ENCODE assay signal across 8 cellular contexts in the genomic region with DNA sequence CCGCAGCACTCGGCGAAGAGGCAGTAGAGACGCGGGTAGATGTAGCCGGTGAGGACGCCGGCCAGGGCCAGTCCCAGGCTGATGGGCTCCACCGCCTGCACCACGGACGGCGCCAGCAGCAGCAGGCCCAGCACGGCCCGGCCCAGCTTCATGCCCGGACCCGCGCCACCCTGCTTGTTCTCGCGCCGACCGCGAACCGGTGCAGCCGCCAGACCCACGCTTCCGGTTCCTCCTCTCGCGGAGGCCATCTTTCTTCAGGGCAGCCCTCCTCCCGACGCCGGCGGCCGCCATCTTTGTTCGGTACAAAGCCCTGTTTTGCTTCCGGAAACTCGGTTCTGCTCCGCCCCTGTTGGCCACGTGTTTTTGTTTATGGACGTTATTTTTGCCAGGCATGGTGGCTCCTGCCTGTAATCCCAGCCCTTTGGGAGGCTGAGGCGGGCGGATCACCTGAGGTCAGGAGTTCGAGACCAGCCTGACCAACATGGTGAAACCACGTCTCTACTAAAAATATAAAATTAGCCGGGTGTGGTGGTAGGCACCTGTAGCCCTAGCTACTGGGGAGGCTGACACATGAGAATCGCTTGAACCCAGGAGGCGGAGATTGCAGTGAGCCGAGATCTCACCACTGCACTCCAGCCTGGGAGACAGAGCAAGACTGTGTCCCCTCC. TPM values are rescaled to one million over a fixed set of nuclear protein-coding genes. Genes with fewer than 3 reads are reported as not detected.
DNase-seq lines count a peak whose midpoint lies in the region; ATAC-seq and TF ChIP-seq lines count a peak whose summit lies in the region.

TOR1A (minus strand) TSS at position 203 of the 668 bp plus-strand sequence; CDS start at position 152, 51 bp downstream.

- H3K27ac ChIP-seq in OCI-LY7 (ENCODE audit: low read depth, low read length, poor library complexity, severe bottlenecking), result peak within 1 kb of the TSS; percentile 53

- no TSS peak for BruUV-seq in OCI-LY7 (replicated peaks; lab: Mats Ljungman, UMichigan)

- peak within 1 kb of the TSS; percentile 89 for H3K4me2 ChIP-seq in OCI-LY7 (ENCODE audit: low read length)

- H2AFZ ChIP-seq in OCI-LY7 (ENCODE audit: low read length), result peak within 1 kb of the TSS; percentile 61; the same call in 1 of the 2 replicates

- TF ChIP-seq CTCF in OCI-LY7 (conservative IDR thresholded peaks at IDR 0.05; ENCODE audit: low read length), result no peak
- TF ChIP-seq CTCF in epithelial cell of esophagus (IDR thresholded peaks at IDR 0.05; ENCODE audit: insufficient read depth, low read depth, low read length, missing control alignments), result no peak

- H3K4me3 ChIP-seq in OCI-LY7 (ENCODE audit: low read depth, low read length, poor library complexity, severe bottlenecking), result peak within 1 kb of the TSS; percentile 99
- H3K4me3 ChIP-seq in epithelial cell of esophagus (ENCODE audit: low read length), result peak within 1 kb of the TSS; percentile 69
- peak within 1 kb of the TSS; percentile 67 for H3K4me3 ChIP-seq in mononuclear cell (ENCODE audit: low read length)

- H3K79me2 ChIP-seq in OCI-LY7 (ENCODE audit: insufficient read depth, low read depth, low read length), result peaks cover 17% of the 10 kb centered on the region; the same call in 1 of the 2 replicates

- H3K9me3 ChIP-seq in OCI-LY7 (ENCODE audit: low read length) (no peaks in the 10 kb centered on the region), mononuclear cell (ENCODE audit: low read depth, low read length) (no peaks in the 10 kb centered on the region)

- H4K20me1 ChIP-seq in OCI-LY7 (ENCODE audit: insufficient read depth, low read length), result no peaks in the 10 kb centered on the region

- peaks cover 59% of the 10 kb centered on the region for H3K36me3 ChIP-seq in OCI-LY7 (ENCODE audit: insufficient read depth, low read length)

- H3K4me1 ChIP-seq in OCI-LY7 (ENCODE audit: insufficient read depth, low read length, poor library complexity, severe bottlenecking) (peaks cover 9% of the 10 kb centered on the region), mononuclear cell (ENCODE audit: insufficient read depth, low read length) (peaks cover 10% of the 10 kb centered on the region)

- no peaks in the 10 kb centered on the region for H3K27me3 ChIP-seq in mononuclear cell (ENCODE audit: insufficient read depth, low read length)

- peak; percentile 94 for DNase-seq in Caki2 (ENCODE audit: low read depth)
- DNase-seq in HuH-7.5 (ENCODE audit: low spot score), result peak; percentile 84
- peak; percentile 94 for DNase-seq in OCI-LY7 (ENCODE audit: low spot score)
- DNase-seq in activated T-cell treated with anti-CD3 and anti-CD28 coated beads for 24 hours (ENCODE audit: low read depth), result peak; percentile 92
- peak; percentile 96 for DNase-seq in epithelial cell of esophagus (ENCODE audit: low read depth)
- DNase-seq in stimulated activated CD8-positive, alpha-beta memory T cell treated with anti-CD3 and anti-CD28 coated beads, Interleukin-4, amount 100 ng/mL, for 1 hour (ENCODE audit: low read depth in 2 of 2, low spot score in 1 of 2), result peak; percentile 76 to 81

- intact Hi-C loops in OCI-LY7 (cut with micrococcal nuclease; ENCODE audit: unreplicated experiment), result no loop called here

- CTCF ChIA-PET in OCI-LY7 (lab: Charles Lee; ENCODE audit: unreplicated experiment), result interaction anchor here (0.5 kb wide), 1 partner anchor 11 kb away, joined by 3 read pairs; the partner anchor contains the start of genes C9orf78 and USP20

- in situ Hi-C loops in Caki2 (cut with HindIII; ENCODE audit: low pct_unique_long_range_greater_than_20kb, low sequenced_read_pairs), result no loop called here

- peak; percentile 91 for ATAC-seq in GM21447 (IDR thresholded peaks at IDR 0.05; ENCODE audit: unreplicated experiment)

- POLR2A ChIA-PET in OCI-LY7 (lab: Charles Lee), result interaction anchor here (0.6 kb wide), 1 partner anchor 532 kb away, joined by 3 read pairs; no protein-coding TSS in a partner anchor

- no peaks in the 10 kb centered on the region for H3K9me2 ChIP-seq in OCI-LY7 (ENCODE audit: insufficient read depth, low read length)

RNA-seq across cellular contexts. Expression of gene TOR1A, which starts in this region (rescaled TPM):
- total RNA-seq in Caki2 (2014; rRNA removed; shearing (Covaris generic); ENCODE audit: low replicate concordance), result 31.2 and 38.7 TPM in 2 replicates
- total RNA-seq in OCI-LY7 (2014; rRNA removed; shearing (Covaris generic)), result 32.7 and 34.9 TPM in 2 replicates
- total RNA-seq in OCI-LY7 (2022) (37.0 and 37.4 TPM in 2 replicates), mononuclear cell (20.3 TPM)

Comparison
In these comparisons a context has a peak if more than half of its experiments do, and no peak if none do; other contexts are left out.
1. Peak in every context shown above with its lines: DNase-seq, ATAC-seq, H3K4me3 ChIP-seq and H3K27ac ChIP-seq.